10 cellular contexts compared by ENCODE assay signal in genomic region chr17:869567-870530, GRCh38.
A peak's percentile ranks its signal among the peaks of the same experiment; 100 is the strongest.
DNase-seq lines count a peak whose midpoint lies in the region; TF ChIP-seq lines count a peak whose summit lies in the region.
"Had no signal": no experiment of that assay in that cellular context is flagged by ENCODE, and none has a peak within 500 bp of the region (broad histone marks: within the 10 kb centered on the region; RNA-seq: fewer than 3 reads in every experiment).

No MANE protein-coding gene starts in this region.

- no peaks in the 10 kb centered on the region for H3K4me1 ChIP-seq in endodermal cell (ENCODE audit: control insufficient read depth, insufficient read depth, low read length)
- H3K4me1 ChIP-seq in urinary bladder (ENCODE audit: insufficient read depth): peaks cover 3% of the 10 kb centered on the region

- no peak overlapping the region for H3K4me3 ChIP-seq in endodermal cell (ENCODE audit: low read length)
- H3K4me3 ChIP-seq in urinary bladder (ENCODE audit: low read depth, low read length): no peak overlapping the region
- H3K4me3 ChIP-seq in WERI-Rb-1 (ENCODE audit: low read depth, low read length): no peak overlapping the region

- H3K9me3 Mint-ChIP-seq in endodermal cell: no peaks in the 10 kb centered on the region
- peaks cover 7% of the 10 kb centered on the region for H3K9me3 Mint-ChIP-seq in mesothelial cell of epicardium

- H3K9ac ChIP-seq in endodermal cell (ENCODE audit: extremely low read depth, low read length, poor library complexity, severe bottlenecking): no peak overlapping the region

- H3K36me3 ChIP-seq in endodermal cell (ENCODE audit: control insufficient read depth, insufficient read depth, low read length) (peaks cover 72% of the 10 kb centered on the region), urinary bladder (ENCODE audit: insufficient read depth) (no peaks in the 10 kb centered on the region), WERI-Rb-1 (peaks cover 6% of the 10 kb centered on the region; the same call in 1 of the 2 replicates)

- DNase-seq in MV-4-11 (lab: John Stamatoyannopoulos, UW) (peak; percentile 50), endodermal cell (peak; percentile 67), mesothelial cell of epicardium (ENCODE audit: low spot score in 2 of 2, unreplicated experiment in 2 of 2) (no peak), H4 (ENCODE audit: low spot score) (no peak), T-helper 1 cell (no peak), WERI-Rb-1 (no peak)
- DNase-seq: activated naive CD4-positive, alpha-beta T cell treated with anti-CD3 and anti-CD28 coated beads for 36 hours; NCI-H1436 had no signal

- H3K27me3 Mint-ChIP-seq in endodermal cell (ENCODE audit: insufficient read depth) (no peaks in the 10 kb centered on the region), mesothelial cell of epicardium (ENCODE audit: low read depth) (no peaks in the 10 kb centered on the region)

- peaks cover 8% of the 10 kb centered on the region for H3K9me3 ChIP-seq in endodermal cell (ENCODE audit: control insufficient read depth, low read length)
- H3K9me3 ChIP-seq in WERI-Rb-1 (ENCODE audit: severe bottlenecking): no peaks in the 10 kb centered on the region

- no peak overlapping the region for H3K4me3 Mint-ChIP-seq in endodermal cell
- H3K4me3 Mint-ChIP-seq in mesothelial cell of epicardium: peak overlapping the region; percentile 9
- H3K4me3 Mint-ChIP-seq: activated naive CD4-positive, alpha-beta T cell treated with anti-CD3 and anti-CD28 coated beads for 36 hours; T-helper 1 cell treated with Interleukin-12 subunit alpha and Interleukin-12 subunit beta and Interleukin-4 antibody, amounts not matched to agents 30 μg/mL and 1 μg/mL, for 36 hours had no signal

- H3K27me3 ChIP-seq in endodermal cell (ENCODE audit: control insufficient read depth, insufficient read depth, low read length, poor library complexity, severe bottlenecking): no peaks in the 10 kb centered on the region
- H3K27me3 ChIP-seq in WERI-Rb-1 (ENCODE audit: insufficient read depth, low read depth, severe bottlenecking): no peaks in the 10 kb centered on the region

- TF ChIP-seq CTCF in endodermal cell (conservative IDR thresholded peaks at IDR 0.05): no peak
- no peak for TF ChIP-seq CTCF in mesothelial cell of epicardium (IDR thresholded peaks at IDR 0.05; ENCODE audit: unreplicated experiment)
- no peak for TF ChIP-seq CTCF in WERI-Rb-1 (IDR thresholded peaks at IDR 0.05; ENCODE audit: low read depth, low read length)

- H3K4me1 Mint-ChIP-seq in endodermal cell (peaks cover 14% of the 10 kb centered on the region), mesothelial cell of epicardium (peaks cover 34% of the 10 kb centered on the region)

- peaks cover 43% of the 10 kb centered on the region for H3K36me3 Mint-ChIP-seq in endodermal cell (ENCODE audit: low read depth)
- peaks cover 22% of the 10 kb centered on the region for H3K36me3 Mint-ChIP-seq in mesothelial cell of epicardium

- WGBS in endodermal cell (ENCODE audit: insufficient coverage in 1 of 2, insufficient read length in 1 of 2), 2 experiments: 90 to 92% methylated on average over 29 to 30 of the region's 30 CpGs
- WGBS in urinary bladder: 12% methylated on average over 30 of the region's 30 CpGs

- no peak overlapping the region for H3K27ac ChIP-seq in endodermal cell (ENCODE audit: low read depth, low read length)
- peak overlapping the region; percentile 80 for H3K27ac ChIP-seq in urinary bladder (ENCODE audit: low read depth)
- no peak overlapping the region for H3K27ac ChIP-seq in WERI-Rb-1

- peak overlapping the region; percentile 59 for H3K27ac Mint-ChIP-seq in endodermal cell
- peak overlapping the region; percentile 94 for H3K27ac Mint-ChIP-seq in mesothelial cell of epicardium
- H3K27ac Mint-ChIP-seq: activated naive CD4-positive, alpha-beta T cell treated with anti-CD3 and anti-CD28 coated beads for 36 hours; T-helper 1 cell treated with Interleukin-12 subunit alpha and Interleukin-12 subunit beta and Interleukin-4 antibody, amounts not matched to agents 30 μg/mL and 1 μg/mL, for 36 hours had no signal

Comparison
In these comparisons a context has a peak if more than half of its experiments do, and no peak if none do; other contexts are left out.
1. DNase-seq: peak in MV-4-11 (single experiment) and endodermal cell (single experiment); none in mesothelial cell of epicardium (0 of 2), H4 (single experiment), T-helper 1 cell (0 of 5) and WERI-Rb-1 (single experiment).